8 cellular contexts compared by ENCODE assay signal in genomic region chr2:73828389-73828817, GRCh38. TPM values are rescaled to one million over a fixed set of nuclear protein-coding genes. Genes with fewer than 3 reads are reported as not detected.
DNase-seq lines count a peak whose midpoint lies in the region; ATAC-seq, FAIRE-seq and TF ChIP-seq lines count a peak whose summit lies in the region.

No MANE protein-coding gene starts in this region.

- POLR2A ChIA-PET in CD8-positive, alpha-beta memory T cell (lab: Charles Lee): interaction anchor here (0.6 to 1.3 kb wide), 6 partner anchors 47 to 630 kb away, joined by 3 to 9 read pairs (median 4); partner anchors contain the start of genes MOB1A, TPRKB and WBP1
- POLR2A ChIA-PET in Panc1 (lab: Charles Lee): interaction anchor here (0.5 to 0.6 kb wide), 3 partner anchors 255 to 659 kb away, joined by 3 read pairs; no protein-coding TSS in a partner anchor
- POLR2A ChIA-PET in endothelial cell of umbilical vein (lab: Charles Lee): interaction anchor here (0.5 to 0.8 kb wide), 3 partner anchors 292 to 371 kb away, joined by 3 to 5 read pairs (median 3); partner anchors contain the start of gene MTHFD2

- H3K4me1 ChIP-seq in CD8-positive, alpha-beta memory T cell (ENCODE audit: insufficient read depth, low read length): peaks cover 32% of the 10 kb centered on the region
- peaks cover 14% of the 10 kb centered on the region for H3K4me1 ChIP-seq in Panc1 (ENCODE audit: control insufficient read depth, insufficient read depth, low read length)
- peaks cover 17% of the 10 kb centered on the region for H3K4me1 ChIP-seq in endothelial cell of umbilical vein (ENCODE audit: control insufficient read depth, extremely low read depth, insufficient read depth, low read length)
- H3K4me1 ChIP-seq in pancreas: peaks cover 7 to 14% (median 14%) of the 10 kb centered on the region in 3 donors

- H3K9ac ChIP-seq in endothelial cell of umbilical vein (replicated peaks; ENCODE audit: extremely low read depth, insufficient read depth, low read length): peak overlapping the region; percentile 87

- H3K36me3 Mint-ChIP-seq in CD8-positive, alpha-beta memory T cell: peaks cover 7 to 28% (median 8%) of the 10 kb centered on the region in 3 donors

- H3K9me3 Mint-ChIP-seq in CD8-positive, alpha-beta memory T cell: no peaks in the 10 kb centered on the region

- H3K36me3 ChIP-seq in CD8-positive, alpha-beta memory T cell (ENCODE audit: insufficient read depth, low read length): peaks cover 6% of the 10 kb centered on the region
- H3K36me3 ChIP-seq in Panc1 (ENCODE audit: control insufficient read depth, insufficient read depth, low read length): peaks cover 7% of the 10 kb centered on the region; the same call in 1 of the 2 replicates
- no peaks in the 10 kb centered on the region for H3K36me3 ChIP-seq in endothelial cell of umbilical vein (ENCODE audit: control insufficient read depth in 2 of 2, extremely low read depth in 1 of 2, insufficient read depth in 2 of 2, low read length in 2 of 2)
- no peaks in the 10 kb centered on the region for H3K36me3 ChIP-seq in pancreas

- no peaks in the 10 kb centered on the region for H3K9me3 ChIP-seq in CD8-positive, alpha-beta memory T cell (ENCODE audit: low read length)
- H3K9me3 ChIP-seq in Panc1 (ENCODE audit: control insufficient read depth, insufficient read depth, low read depth, low read length) (no peaks in the 10 kb centered on the region), endothelial cell of umbilical vein (replicated peaks; ENCODE audit: control insufficient read depth, insufficient read depth, low read length) (no peaks in the 10 kb centered on the region), pancreas (no peaks in the 10 kb centered on the region)

- dilution Hi-C loops in endothelial cell of umbilical vein (cut with MboI; ENCODE audit: extremely low pct_ligation_motif_present, low sequenced_read_pairs): no loop called here

- H4K20me1 ChIP-seq in endothelial cell of umbilical vein (replicated peaks; ENCODE audit: control insufficient read depth, extremely low read depth, insufficient read depth, low read length): no peaks in the 10 kb centered on the region

- FAIRE-seq in endothelial cell of umbilical vein (lab: Jason Lieb, UNC): no peak
- no peak for FAIRE-seq in pancreas (lab: Jason Lieb, UNC)

- WGBS in pancreas, 2 donors: 59 to 64% methylated on average over 4 of the region's 4 CpGs

- peak overlapping the region; percentile 92 for H3K4me3 ChIP-seq in CD8-positive, alpha-beta memory T cell (ENCODE audit: low read length)
- H3K4me3 ChIP-seq in Panc1 (ENCODE audit: low read depth in 2 of 2, low read length in 2 of 2): peak overlapping the region; percentile 72 to 85
- H3K4me3 ChIP-seq in endothelial cell of umbilical vein (replicated peaks in 1 of 3; ENCODE audit: insufficient read depth in 1 of 3, low read depth in 1 of 3, low read length in 3 of 3): peak overlapping the region; percentile 15 to 91 (median 74)
- peak overlapping the region in 3 of 4 donors; percentile 78 to 88 (median 81) for H3K4me3 ChIP-seq in pancreas

- in situ Hi-C loops in Panc1 (cut with HindIII; ENCODE audit: low pct_unique_long_range_greater_than_20kb, low sequenced_read_pairs): no loop called here

- peak overlapping the region; percentile 93 for H3K27ac ChIP-seq in CD8-positive, alpha-beta memory T cell (ENCODE audit: low read depth, low read length)
- H3K27ac ChIP-seq in Panc1 (ENCODE audit: low read length): peak overlapping the region; percentile 90
- peak overlapping the region; percentile 79 for H3K27ac ChIP-seq in endothelial cell of umbilical vein (ENCODE audit: insufficient read depth, low read depth, low read length)
- peak overlapping the region; percentile 73 to 85 (median 79) for H3K27ac ChIP-seq in pancreas

- H3K27ac Mint-ChIP-seq in CD8-positive, alpha-beta memory T cell: peak overlapping the region; percentile 94 to 100 (median 99)

- TF ChIP-seq CTCF in Panc1 (IDR thresholded peaks at IDR 0.05): no peak
- no peak for TF ChIP-seq CTCF in endothelial cell of umbilical vein (IDR thresholded peaks at IDR 0.05; ENCODE audit: extremely low read depth in 1 of 2, insufficient read depth in 1 of 2, low read depth in 1 of 2, low read length in 2 of 2)
- TF ChIP-seq CTCF in pancreas (IDR thresholded peaks at IDR 0.05): no peak

- H3K9me1 ChIP-seq in endothelial cell of umbilical vein (replicated peaks; ENCODE audit: control insufficient read depth, extremely low read depth, insufficient read depth, low read length): no peaks in the 10 kb centered on the region

- no peaks in the 10 kb centered on the region for H3K79me2 ChIP-seq in endothelial cell of umbilical vein (ENCODE audit: control insufficient read depth, insufficient read depth, low read length)

- no peak for DNase-seq in CD8-positive, alpha-beta memory T cell
- no peak for DNase-seq in Panc1 (ENCODE audit: low read depth, low spot score)
- DNase-seq in endothelial cell of umbilical vein (ENCODE audit: low read depth, low spot score): no peak
- DNase-seq in pancreas: no peak
- no peak for DNase-seq in iPS-NIHi11 (ENCODE audit: low spot score)
- no peak for DNase-seq in putamen (ENCODE audit: low spot score)
- no peak for DNase-seq in stimulated activated CD8-positive, alpha-beta memory T cell treated with anti-CD3 and anti-CD28 coated beads, Interleukin-4, amount 100 ng/mL, for 48 hours

- no peak for ATAC-seq in Panc1
- no peak for ATAC-seq in pancreas
- no peak for ATAC-seq in GM18520 (IDR thresholded peaks at IDR 0.05; ENCODE audit: unreplicated experiment)

- CTCF ChIA-PET in CD8-positive, alpha-beta memory T cell (lab: Charles Lee): interaction anchor here (1.0 to 2.5 kb wide), 8 partner anchors 10 to 507 kb away, joined by 3 to 11 read pairs (median 6); partner anchors contain the start of genes BOLA3 and MOB1A
- CTCF ChIA-PET in Panc1 (lab: Charles Lee) (interaction anchor here (0.6 to 2.6 kb wide), 5 partner anchors 16 to 351 kb away, joined by 3 to 14 read pairs (median 5); no protein-coding TSS in a partner anchor), endothelial cell of umbilical vein (lab: Charles Lee) (interaction anchor here (0.7 to 5.7 kb wide), 20 partner anchors 10 to 704 kb away, joined by 3 to 180 read pairs (median 4); partner anchors contain the start of genes BOLA3, MOB1A, MTHFD2 and TET3)

- no peaks in the 10 kb centered on the region for H3K27me3 ChIP-seq in CD8-positive, alpha-beta memory T cell (ENCODE audit: insufficient read depth, low read length, poor library complexity, severe bottlenecking)
- no peaks in the 10 kb centered on the region for H3K27me3 ChIP-seq in Panc1 (ENCODE audit: control insufficient read depth, insufficient read depth, low read length)
- H3K27me3 ChIP-seq in endothelial cell of umbilical vein (ENCODE audit: control insufficient read depth in 2 of 2, insufficient read depth in 2 of 2, low read length in 2 of 2): peaks cover 5 to 6% of the 10 kb centered on the region in 2 experiments
- no peaks in the 10 kb centered on the region for H3K27me3 ChIP-seq in pancreas

- peak overlapping the region; percentile 88 for H2AFZ ChIP-seq in endothelial cell of umbilical vein (ENCODE audit: low read depth, low read length)

- peak overlapping the region; percentile 97 for H3K4me2 ChIP-seq in endothelial cell of umbilical vein (ENCODE audit: insufficient read depth, low read length)

- no TSS peak for BruUV-seq in Panc1 (replicated peaks; lab: Mats Ljungman, UMichigan)
- BruUV-seq in endothelial cell of umbilical vein (replicated peaks; lab: Mats Ljungman, UMichigan): no TSS peak

- TF ChIP-seq POLR2A in endothelial cell of umbilical vein (IDR thresholded peaks at IDR 0.05; ENCODE audit: low read depth, low read length): no peak

- peak overlapping the region; percentile 82 to 98 (median 96) for H3K4me3 Mint-ChIP-seq in CD8-positive, alpha-beta memory T cell

- H3K27me3 Mint-ChIP-seq in CD8-positive, alpha-beta memory T cell: no peaks in the 10 kb centered on the region

- peaks cover 46 to 61% (median 52%) of the 10 kb centered on the region in 3 donors for H3K4me1 Mint-ChIP-seq in CD8-positive, alpha-beta memory T cell

- intact Hi-C loops in Panc1 (cut with micrococcal nuclease; ENCODE audit: unreplicated experiment): no loop called here
- intact Hi-C loops in endothelial cell of umbilical vein (cut with micrococcal nuclease): loop anchor here (1.0 to 10.0 kb wide), 7 partner anchors 24 to 566 kb away; partner anchors contain the start of genes BOLA3, DGUOK and TET3
- intact Hi-C loops in pancreas (cut with DNase I): loop anchor here in 1 of 3 donors (10.0 kb wide), 1 partner anchor 506 kb away; no protein-coding TSS in a partner anchor

RNA-seq across cellular contexts. Expression of gene STAMBP, which starts 0.4 kb away (rescaled TPM):
- 10 to 100 TPM; 71.7 to 71.9 TPM for total RNA-seq in CD8-positive, alpha-beta memory T cell
- 47.8 TPM for polyA plus RNA-seq in CD8-positive, alpha-beta memory T cell
- total RNA-seq in Panc1 (2021; ENCODE audit: unreplicated experiment): 49.0 TPM
- 33.5 TPM for polyA plus RNA-seq in Panc1 (2012; ENCODE audit: insufficient read length)
- total RNA-seq in endothelial cell of umbilical vein: 19.8 and 21.3 TPM in 2 replicates
- 18.0 and 19.0 TPM in 2 replicates for polyA plus RNA-seq in endothelial cell of umbilical vein
- polyA plus RNA-seq in endothelial cell of umbilical vein (2011; cell fraction: cytosol; rRNA removed): 23.0 and 23.6 TPM in 2 replicates
- polyA plus RNA-seq in endothelial cell of umbilical vein (2011; cell fraction: nucleus; rRNA removed): 23.7 and 25.7 TPM in 2 replicates
- 23.8 and 24.7 TPM in 2 replicates for polyA plus RNA-seq in endothelial cell of umbilical vein (2012)
- 24.3 and 26.9 TPM in 2 replicates for polyA minus RNA-seq in endothelial cell of umbilical vein
- polyA minus RNA-seq in endothelial cell of umbilical vein (2011; cell fraction: cytosol; rRNA and poly(A)+ RNA removed): 24.8 TPM
- 12.2 and 13.2 TPM in 2 replicates for polyA minus RNA-seq in endothelial cell of umbilical vein (2011; cell fraction: nucleus; rRNA and poly(A)+ RNA removed)
- 10 to 100 TPM; 11.7 to 24.4 (median 13.2) TPM for total RNA-seq in pancreas
- 10 to 100 TPM in 1 of 2 donors, 1 to 10 TPM in 1; 9.8 to 16.7 TPM for polyA plus RNA-seq in pancreas

RNA-seq across cellular contexts. Expression of gene C2orf78, which starts 44.4 kb away (rescaled TPM):
- total RNA-seq in CD8-positive, alpha-beta memory T cell: not detected
- not detected for polyA plus RNA-seq in CD8-positive, alpha-beta memory T cell
- total RNA-seq in Panc1 (2021; ENCODE audit: unreplicated experiment) (not detected), endothelial cell of umbilical vein (not detected in 2 replicates), pancreas (not detected)
- not detected for polyA plus RNA-seq in Panc1 (2012; ENCODE audit: insufficient read length)
- polyA plus RNA-seq in endothelial cell of umbilical vein (not detected in 2 replicates), pancreas (not detected)
- not detected in 2 replicates for polyA plus RNA-seq in endothelial cell of umbilical vein (2011; cell fraction: cytosol; rRNA removed)
- not detected in 2 replicates for polyA plus RNA-seq in endothelial cell of umbilical vein (2011; cell fraction: nucleus; rRNA removed)
- not detected in 2 replicates for polyA plus RNA-seq in endothelial cell of umbilical vein (2012)
- not detected in 2 replicates for polyA minus RNA-seq in endothelial cell of umbilical vein
- polyA minus RNA-seq in endothelial cell of umbilical vein (2011; cell fraction: cytosol; rRNA and poly(A)+ RNA removed): not detected
- polyA minus RNA-seq in endothelial cell of umbilical vein (2011; cell fraction: nucleus; rRNA and poly(A)+ RNA removed): not detected in 2 replicates

RNA-seq across cellular contexts. Expression of gene DUSP11, which starts 48.5 kb away (rescaled TPM):
- total RNA-seq in CD8-positive, alpha-beta memory T cell: 10 to 100 TPM; 33.1 to 34.4 TPM
- 41.0 TPM for polyA plus RNA-seq in CD8-positive, alpha-beta memory T cell
- total RNA-seq in Panc1 (2021; ENCODE audit: unreplicated experiment) (16.9 TPM), endothelial cell of umbilical vein (25.3 and 27.0 TPM in 2 replicates), pancreas (10 to 100 TPM in 1 of 6 donors, 1 to 10 TPM in 5; 4.7 to 12.1 (median 6.8) TPM)
- polyA plus RNA-seq in Panc1 (2012; ENCODE audit: insufficient read length): 9.2 TPM
- polyA plus RNA-seq in endothelial cell of umbilical vein (18.4 and 18.6 TPM in 2 replicates), pancreas (10 to 100 TPM in 1 of 2 donors, 1 to 10 TPM in 1; 7.3 to 11.7 TPM)
- polyA plus RNA-seq in endothelial cell of umbilical vein (2011; cell fraction: cytosol; rRNA removed): 27.1 and 29.7 TPM in 2 replicates
- polyA plus RNA-seq in endothelial cell of umbilical vein (2011; cell fraction: nucleus; rRNA removed): 17.3 and 19.4 TPM in 2 replicates
- polyA plus RNA-seq in endothelial cell of umbilical vein (2012): 23.9 and 28.3 TPM in 2 replicates
- 9.4 and 11.7 TPM in 2 replicates for polyA minus RNA-seq in endothelial cell of umbilical vein
- 9.5 TPM for polyA minus RNA-seq in endothelial cell of umbilical vein (2011; cell fraction: cytosol; rRNA and poly(A)+ RNA removed)
- 24.3 and 26.5 TPM in 2 replicates for polyA minus RNA-seq in endothelial cell of umbilical vein (2011; cell fraction: nucleus; rRNA and poly(A)+ RNA removed)
